ENCODE assay signal across 33 cellular contexts in the genomic region with DNA sequence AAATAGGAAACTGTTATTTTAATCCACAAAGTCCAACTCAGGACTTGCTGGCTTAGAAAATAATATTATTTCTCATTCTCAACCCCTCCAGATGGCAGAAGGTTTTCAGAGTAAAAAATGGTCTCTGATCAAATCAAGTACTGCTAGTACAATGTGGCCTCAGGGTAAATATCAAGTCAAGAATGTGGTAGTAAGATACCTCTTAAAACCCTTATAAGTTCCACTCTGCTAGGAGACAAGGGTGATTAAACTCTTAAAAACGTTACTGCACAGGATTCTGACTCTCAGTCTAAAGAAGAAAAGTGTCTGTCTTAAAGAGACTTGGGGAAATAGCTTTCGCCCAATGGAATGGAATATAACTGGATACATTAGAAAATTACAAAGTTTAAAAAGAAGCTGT.
"Had no signal": no experiment of that assay in that cellular context is flagged by ENCODE, and none has a peak within 500 bp of the region (broad histone marks: within the 10 kb centered on the region; RNA-seq: fewer than 3 reads in every experiment).

No MANE protein-coding gene starts in this region.

- DNase-seq: activated B cell treated with CpG ODN at 0.5 μM for 24 hours; activated CD4-positive, alpha-beta T cell treated with anti-CD3 and anti-CD28 coated beads for 48 hours; activated CD4-positive, alpha-beta T cell treated with anti-CD3 and anti-CD28 coated beads, Interleukin-2, amount 50 U/mL, for 1 hour; activated CD4-positive, alpha-beta T cell treated with anti-CD3 and anti-CD28 coated beads, Interleukin-2, amount 50 U/mL, for 48 hours; activated CD8-positive, alpha-beta memory T cell treated with anti-CD3 and anti-CD28 coated beads for 24 hours; activated CD8-positive, alpha-beta T cell treated with anti-CD3 and anti-CD28 coated beads for 36 hours; activated effector memory CD4-positive, alpha-beta T cell treated with anti-CD3 and anti-CD28 coated beads, Interleukin-2, amount 50 U/mL, for 16 hours; activated naive CD4-positive, alpha-beta T cell treated with anti-CD3 and anti-CD28 coated beads for 36 hours; activated naive CD8-positive, alpha-beta T cell treated with anti-CD3 and anti-CD28 coated beads for 36 hours; activated naive CD8-positive, alpha-beta T cell treated with anti-CD3 and anti-CD28 coated beads, Interleukin-2, amount 50 U/mL, for 24 hours; activated T-cell treated with anti-CD3 and anti-CD28 coated beads, Interleukin-2, amount 50 U/mL, for 1 hour; activated T-cell treated with anti-CD3 and anti-CD28 coated beads, Interleukin-2, amount 50 U/mL, for 48 hours; central memory CD4-positive, alpha-beta T cell; cerebellar nuclear complex; colonic mucosa; effector CD8-positive, alpha-beta T cell; esophagus squamous epithelium; foreskin melanocyte; heart right ventricle; T-helper 17 cell; T1000; WERI-Rb-1 had no signal

- H3K4me3 Mint-ChIP-seq: activated B cell treated with CpG ODN at 0.5 μM for 24 hours; activated CD8-positive, alpha-beta T cell treated with anti-CD3 and anti-CD28 coated beads for 36 hours; activated naive CD4-positive, alpha-beta T cell treated with anti-CD3 and anti-CD28 coated beads for 36 hours; activated naive CD4-positive, alpha-beta T cell treated with anti-CD3 and anti-CD28 coated beads, Interleukin-2, amount 50 U/mL, for 24 hours; activated naive CD8-positive, alpha-beta T cell treated with anti-CD3 and anti-CD28 coated beads for 36 hours; activated naive CD8-positive, alpha-beta T cell treated with anti-CD3 and anti-CD28 coated beads, Interleukin-2, amount 50 U/mL, for 24 hours; activated T-helper 1 cell treated with anti-CD3 and anti-CD28 coated beads, Interleukin-12 subunit alpha, Interleukin-12 subunit beta, Interleukin-2, Interleukin-4 antibody, amounts not matched to agents 30 ng/mL and 10 ng/mL and 1 ng/mL, durations not matched to agents 14 hours and 24 hours and 36 hours; brain; T-helper 17 cell; T-helper 2 cell treated with Interferon-gamma antibody and Interleukin-4, amounts not matched to agents 5 μg/mL and 100 μg/mL, for 36 hours had no signal

- H3K9me3 ChIP-seq: colonic mucosa, esophagus squamous epithelium, gastroesophageal sphincter had no signal

- ATAC-seq: activated CD4-positive, CD25-positive, alpha-beta regulatory T cell treated with anti-CD3 and anti-CD28 coated beads, Interleukin-2, amount 50 U/mL, for 24 hours; activated CD8-positive, alpha-beta T cell treated with anti-CD3 and anti-CD28 coated beads for 36 hours; activated naive CD8-positive, alpha-beta T cell treated with anti-CD3 and anti-CD28 coated beads, Interleukin-2, amount 50 U/mL, for 24 hours; gastroesophageal sphincter; heart right ventricle; T-helper 17 cell had no signal

- H3K36me3 Mint-ChIP-seq: activated naive CD4-positive, alpha-beta T cell treated with anti-CD3 and anti-CD28 coated beads, Interleukin-2, amount 50 U/mL, for 24 hours; activated naive CD8-positive, alpha-beta T cell treated with anti-CD3 and anti-CD28 coated beads for 36 hours; brain had no signal

- H3K27ac Mint-ChIP-seq: activated B cell treated with CpG ODN at 0.5 μM for 24 hours; activated CD8-positive, alpha-beta T cell treated with anti-CD3 and anti-CD28 coated beads for 36 hours; activated naive CD4-positive, alpha-beta T cell treated with anti-CD3 and anti-CD28 coated beads for 36 hours; activated naive CD4-positive, alpha-beta T cell treated with anti-CD3 and anti-CD28 coated beads, Interleukin-2, amount 50 U/mL, for 24 hours; activated naive CD8-positive, alpha-beta T cell treated with anti-CD3 and anti-CD28 coated beads for 36 hours; activated naive CD8-positive, alpha-beta T cell treated with anti-CD3 and anti-CD28 coated beads, Interleukin-2, amount 50 U/mL, for 24 hours; activated T-helper 1 cell treated with anti-CD3 and anti-CD28 coated beads, Interleukin-12 subunit alpha, Interleukin-12 subunit beta, Interleukin-2, Interleukin-4 antibody, amounts not matched to agents 30 ng/mL and 10 ng/mL and 1 ng/mL, durations not matched to agents 14 hours and 24 hours and 36 hours; activated T-helper 2 cell treated with anti-CD3 and anti-CD28 coated beads, Interferon-gamma antibody, Interleukin-2, Interleukin-4, amounts not matched to agents 10 μg/mL and 5 μg/mL and 100 μg/mL, durations not matched to agents 14 hours and 24 hours and 36 hours; brain; T-helper 17 cell; T-helper 2 cell treated with Interferon-gamma antibody and Interleukin-4, amounts not matched to agents 5 μg/mL and 100 μg/mL, for 36 hours had no signal

- H3K4me1 ChIP-seq: ascending aorta, breast epithelium, colonic mucosa, esophagus squamous epithelium, gastroesophageal sphincter, heart right ventricle had no signal

- H3K36me3 ChIP-seq: ascending aorta, breast epithelium, cardiac muscle cell, colonic mucosa, esophagus squamous epithelium, gastroesophageal sphincter, heart right ventricle, WERI-Rb-1 had no signal

- H3K27me3 Mint-ChIP-seq: activated B cell treated with CpG ODN at 0.5 μM for 24 hours; activated CD8-positive, alpha-beta T cell treated with anti-CD3 and anti-CD28 coated beads for 36 hours; activated naive CD4-positive, alpha-beta T cell treated with anti-CD3 and anti-CD28 coated beads, Interleukin-2, amount 50 U/mL, for 24 hours; activated naive CD8-positive, alpha-beta T cell treated with anti-CD3 and anti-CD28 coated beads for 36 hours; activated naive CD8-positive, alpha-beta T cell treated with anti-CD3 and anti-CD28 coated beads, Interleukin-2, amount 50 U/mL, for 24 hours; brain; T-helper 17 cell had no signal

- H3K27ac ChIP-seq: ascending aorta, breast epithelium, cardiac muscle cell, colonic mucosa, epithelial cell of prostate, esophagus squamous epithelium, gastroesophageal sphincter, heart right ventricle, WERI-Rb-1 had no signal

- H3K27me3 ChIP-seq: ascending aorta, breast epithelium, cardiac muscle cell, colonic mucosa, esophagus squamous epithelium, gastroesophageal sphincter, heart right ventricle had no signal

- H3K9me3 Mint-ChIP-seq: activated CD8-positive, alpha-beta T cell treated with anti-CD3 and anti-CD28 coated beads for 36 hours; activated naive CD4-positive, alpha-beta T cell treated with anti-CD3 and anti-CD28 coated beads, Interleukin-2, amount 50 U/mL, for 24 hours; activated T-helper 1 cell treated with anti-CD3 and anti-CD28 coated beads, Interleukin-12 subunit alpha, Interleukin-12 subunit beta, Interleukin-2, Interleukin-4 antibody, amounts not matched to agents 30 ng/mL and 10 ng/mL and 1 ng/mL, durations not matched to agents 14 hours and 24 hours and 36 hours; activated T-helper 2 cell treated with anti-CD3 and anti-CD28 coated beads, Interferon-gamma antibody, Interleukin-2, Interleukin-4, amounts not matched to agents 10 μg/mL and 5 μg/mL and 100 μg/mL, durations not matched to agents 14 hours and 24 hours and 36 hours; T-helper 2 cell treated with Interferon-gamma antibody and Interleukin-4, amounts not matched to agents 5 μg/mL and 100 μg/mL, for 36 hours had no signal

- H3K4me1 Mint-ChIP-seq: activated B cell treated with CpG ODN at 0.5 μM for 24 hours; activated naive CD4-positive, alpha-beta T cell treated with anti-CD3 and anti-CD28 coated beads, Interleukin-2, amount 50 U/mL, for 24 hours; activated naive CD8-positive, alpha-beta T cell treated with anti-CD3 and anti-CD28 coated beads for 36 hours; activated naive CD8-positive, alpha-beta T cell treated with anti-CD3 and anti-CD28 coated beads, Interleukin-2, amount 50 U/mL, for 24 hours; T-helper 17 cell had no signal

- H3K4me3 ChIP-seq: ascending aorta, breast epithelium, cardiac muscle cell, colonic mucosa, esophagus squamous epithelium, gastroesophageal sphincter, heart right ventricle had no signal
